In genomic region chr16:77785365-77785764, GRCh38 we compare ENCODE assay signal across 1 cellular context.
TF ChIP-seq lines count a peak whose summit lies in the region.

No MANE protein-coding gene starts in this region.

TF ChIP-seq in HepG2, 621 proteins besides CTCF, POLR2A, EP300 and RAD21 (continued from another document):
- TF ChIP-seq THAP11 (CRISPR knock-in tag; IDR thresholded peaks at IDR 0.05) (no peak), ZNF274 (CRISPR knock-in tag; IDR thresholded peaks at IDR 0.05) (no peak), FOXP4 (CRISPR knock-in tag; IDR thresholded peaks at IDR 0.05) (0 out of 2 replicates have a peak, but pooled peaks have one; percentile 25), ZNF691 (CRISPR knock-in tag; IDR thresholded peaks at IDR 0.05; ENCODE audit: borderline replicate concordance, low read depth) (no peak), FOXA1 (IDR thresholded peaks at IDR 0.05) (no peak), FOXA1 (CRISPR knock-in tag; IDR thresholded peaks at IDR 0.05) (no peak), IKZF1 (IDR thresholded peaks at IDR 0.05) (no peak), SMC3 (IDR thresholded peaks at IDR 0.05; ENCODE audit: low read length) (no peak), FOXP1 (IDR thresholded peaks at IDR 0.05) (no peak), FOXP1 (CRISPR knock-in tag; IDR thresholded peaks at IDR 0.05) (peak; percentile 57), PAXIP1 (CRISPR knock-in tag; conservative IDR thresholded peaks at IDR 0.05) (0 out of 2 replicates have a peak, but pooled peaks have one; percentile 22), GLI4 (CRISPR knock-in tag; IDR thresholded peaks at IDR 0.05; ENCODE audit: borderline replicate concordance) (no peak), NPAS2 (CRISPR knock-in tag; IDR thresholded peaks at IDR 0.05; ENCODE audit: borderline replicate concordance) (no peak), ZNF235 (CRISPR knock-in tag; IDR thresholded peaks at IDR 0.05; ENCODE audit: borderline replicate concordance) (no peak), ZNF18 (CRISPR knock-in tag; IDR thresholded peaks at IDR 0.05; ENCODE audit: insufficient replicate concordance) (no peak), ZNF530 (CRISPR knock-in tag; IDR thresholded peaks at IDR 0.05; ENCODE audit: low read depth) (no peak), CEBPG (CRISPR knock-in tag; IDR thresholded peaks at IDR 0.05) (no peak), MIXL1 (CRISPR knock-in tag; IDR thresholded peaks at IDR 0.05) (peak; percentile 64; the same call in 1 of the 2 replicates), ZNF761 (CRISPR knock-in tag; conservative IDR thresholded peaks at IDR 0.05) (no peak), PITX1 (CRISPR knock-in tag; IDR thresholded peaks at IDR 0.05) (peak; percentile 37; the same call in 1 of the 2 replicates), MEF2D (CRISPR knock-in tag; IDR thresholded peaks at IDR 0.05) (0 out of 2 replicates have a peak, but pooled peaks have one; percentile 29), ZNF350 (CRISPR knock-in tag; IDR thresholded peaks at IDR 0.05; ENCODE audit: borderline replicate concordance, low read depth) (no peak)
